Comparison of ENCODE assay signal across 7 cellular contexts in the genomic region with DNA sequence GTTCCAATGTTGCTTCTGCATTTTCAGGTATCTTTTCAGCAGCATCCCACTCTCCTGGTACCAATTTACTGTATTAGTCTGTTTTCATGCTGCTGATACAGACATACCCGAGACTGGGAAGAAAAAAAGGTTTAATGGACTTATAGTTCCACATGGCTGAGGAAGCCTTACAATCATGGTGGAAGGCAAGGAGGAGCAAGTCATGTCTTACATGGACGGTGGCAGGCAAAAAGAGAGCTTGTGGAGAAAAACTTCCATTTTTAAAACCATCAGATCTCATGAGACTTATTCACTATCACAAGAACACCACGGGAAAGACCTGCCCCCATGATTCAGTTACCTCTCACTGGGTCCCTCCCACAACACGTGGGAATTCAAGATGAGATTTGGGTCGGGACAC. TPM values are rescaled to one million over a fixed set of nuclear protein-coding genes. Genes with fewer than 3 reads are reported as not detected.
"Had no signal": no experiment of that assay in that cellular context is flagged by ENCODE, and none has a peak within 500 bp of the region (broad histone marks: within the 10 kb centered on the region; RNA-seq: fewer than 3 reads in every experiment).

No MANE protein-coding gene starts in this region.

RNA-seq across cellular contexts. Expression of a gene that starts 17.7 kb away (rescaled TPM):
- total RNA-seq: GM23248, H1, H4, H7, H9, HFFc6 had no signal
- polyA plus RNA-seq: GM23248, GM23338, H1 had no signal

RNA-seq across cellular contexts. Expression of a gene that starts 27.1 kb away (rescaled TPM):
- total RNA-seq: GM23248, GM23338, H1, H4, H7, H9, HFFc6 had no signal
- polyA plus RNA-seq: GM23248 had no signal
